Comparison of ENCODE assay signal across 1 cellular context in the genomic region with DNA sequence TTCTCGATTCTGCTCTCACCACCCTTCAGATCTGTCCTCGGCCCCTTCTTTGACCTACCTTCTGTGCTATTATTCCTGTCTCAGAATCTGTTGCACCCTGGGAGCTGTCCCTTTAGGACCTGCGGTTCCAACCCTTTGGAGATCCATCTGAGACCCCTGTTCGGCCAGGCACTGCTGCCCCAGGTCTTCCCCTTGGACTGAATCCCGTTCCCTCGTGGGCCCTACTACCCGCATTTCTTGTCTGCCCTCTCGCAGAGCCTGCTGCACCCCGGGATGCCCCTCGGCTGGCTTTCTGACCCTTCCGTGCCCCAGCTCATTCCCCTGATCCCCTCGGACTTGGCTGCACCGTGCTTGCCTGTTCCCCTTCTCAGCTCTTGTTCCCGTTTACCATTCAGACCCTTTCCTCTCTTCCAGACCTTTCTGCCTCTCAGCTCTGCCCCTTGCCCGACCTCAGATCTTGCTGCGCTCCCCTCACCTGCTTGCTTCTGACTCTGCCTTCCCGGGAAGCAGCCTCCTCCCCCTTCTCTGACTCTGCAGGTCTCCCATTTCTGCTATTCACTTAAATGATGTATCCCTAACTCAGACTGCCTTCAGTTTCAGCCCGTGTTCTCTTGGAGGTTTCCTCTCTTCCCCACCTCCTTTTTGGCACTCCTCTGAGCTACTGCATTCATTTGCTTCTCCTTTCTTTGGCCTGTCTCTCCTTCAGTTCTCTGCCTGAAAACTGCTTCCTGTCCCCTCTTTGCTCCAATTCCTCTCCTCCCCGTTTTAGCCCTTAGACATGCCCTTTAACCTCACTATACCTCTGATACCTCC.
TF ChIP-seq lines count a peak whose summit lies in the region.

No MANE protein-coding gene starts in this region.

TF ChIP-seq in IMR-90, 13 proteins besides CTCF, POLR2A, EP300 and RAD21:
- TF ChIP-seq RFX5 (IDR thresholded peaks at IDR 0.05; ENCODE audit: low read depth, low read length) (no peak), CHD1 (IDR thresholded peaks at IDR 0.05; ENCODE audit: low read depth, low read length) (no peak), MXI1 (IDR thresholded peaks at IDR 0.05; ENCODE audit: borderline replicate concordance, low read depth, low read length) (no peak), FOS (IDR thresholded peaks at IDR 0.05; ENCODE audit: low read depth, low read length) (no peak), MAFK (IDR thresholded peaks at IDR 0.05; ENCODE audit: low read depth, low read length) (no peak), RCOR1 (IDR thresholded peaks at IDR 0.05; ENCODE audit: insufficient replicate concordance, low read length) (no peak), SMC3 (IDR thresholded peaks at IDR 0.05; ENCODE audit: low read depth, low read length) (no peak), BHLHE40 (IDR thresholded peaks at IDR 0.05; ENCODE audit: low read depth, low read length) (no peak), CEBPB (IDR thresholded peaks at IDR 0.05; ENCODE audit: low read depth, low read length) (no peak), NFE2L2 (IDR thresholded peaks at IDR 0.05; ENCODE audit: low read depth, low read length) (no peak)
- TF ChIP-seq, protein P1, sequence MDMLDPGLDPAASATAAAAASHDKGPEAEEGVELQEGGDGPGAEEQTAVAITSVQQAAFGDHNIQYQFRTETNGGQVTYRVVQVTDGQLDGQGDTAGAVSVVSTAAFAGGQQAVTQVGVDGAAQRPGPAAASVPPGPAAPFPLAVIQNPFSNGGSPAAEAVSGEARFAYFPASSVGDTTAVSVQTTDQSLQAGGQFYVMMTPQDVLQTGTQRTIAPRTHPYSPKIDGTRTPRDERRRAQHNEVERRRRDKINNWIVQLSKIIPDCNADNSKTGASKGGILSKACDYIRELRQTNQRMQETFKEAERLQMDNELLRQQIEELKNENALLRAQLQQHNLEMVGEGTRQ (IDR thresholded peaks at IDR 0.05; ENCODE audit: low read depth, low read length) = no peak
- TF ChIP-seq, protein P2, sequence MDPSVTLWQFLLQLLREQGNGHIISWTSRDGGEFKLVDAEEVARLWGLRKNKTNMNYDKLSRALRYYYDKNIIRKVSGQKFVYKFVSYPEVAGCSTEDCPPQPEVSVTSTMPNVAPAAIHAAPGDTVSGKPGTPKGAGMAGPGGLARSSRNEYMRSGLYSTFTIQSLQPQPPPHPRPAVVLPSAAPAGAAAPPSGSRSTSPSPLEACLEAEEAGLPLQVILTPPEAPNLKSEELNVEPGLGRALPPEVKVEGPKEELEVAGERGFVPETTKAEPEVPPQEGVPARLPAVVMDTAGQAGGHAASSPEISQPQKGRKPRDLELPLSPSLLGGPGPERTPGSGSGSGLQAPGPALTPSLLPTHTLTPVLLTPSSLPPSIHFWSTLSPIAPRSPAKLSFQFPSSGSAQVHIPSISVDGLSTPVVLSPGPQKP (IDR thresholded peaks at IDR 0.05; ENCODE audit: borderline replicate concordance, low read depth, low read length) = no peak
